14 cellular contexts compared by ENCODE assay signal in the genomic region with DNA sequence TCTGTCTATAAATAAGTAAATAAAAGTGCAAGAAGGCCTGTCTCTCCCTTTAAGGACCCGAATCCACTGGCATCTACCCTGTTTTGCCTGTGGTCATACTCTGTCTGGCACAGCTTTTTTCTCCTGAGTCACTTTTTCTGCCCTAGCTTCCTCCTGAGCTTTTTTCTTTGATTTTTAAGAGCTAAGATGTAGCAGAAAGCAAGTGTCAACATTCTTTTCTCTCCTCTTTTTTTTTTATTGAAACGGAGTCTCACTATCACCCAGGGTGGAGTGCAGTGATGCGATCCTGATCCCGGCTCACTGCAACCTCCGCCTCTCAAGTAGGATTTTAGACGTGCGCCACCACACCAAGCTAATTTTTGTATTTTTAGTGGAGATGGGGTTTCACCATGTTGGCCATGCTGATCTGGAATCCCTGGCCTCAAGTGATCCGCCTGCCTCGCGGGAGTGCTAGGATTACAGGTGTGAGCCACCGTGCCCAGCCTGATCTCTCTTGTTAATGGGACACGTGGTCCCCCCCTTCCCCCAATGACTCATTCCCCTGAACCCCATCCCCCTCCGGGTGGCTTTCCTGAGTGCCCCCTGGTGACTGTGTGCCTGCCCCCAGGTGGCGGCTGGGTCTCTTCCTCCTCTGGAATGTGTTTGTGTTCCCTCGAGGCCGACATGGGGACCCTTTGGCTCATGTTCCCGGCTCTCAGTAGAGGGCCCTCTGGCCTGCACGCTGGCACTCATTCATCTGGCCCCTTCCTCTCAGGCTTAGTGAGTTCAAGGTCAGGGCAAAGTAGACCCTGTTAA. TPM values are rescaled to one million over a fixed set of nuclear protein-coding genes. Genes with fewer than 3 reads are reported as not detected.
DNase-seq lines count a peak whose midpoint lies in the region; ATAC-seq and TF ChIP-seq lines count a peak whose summit lies in the region.
"Had no signal": no experiment of that assay in that cellular context is flagged by ENCODE, and none has a peak within 500 bp of the region (broad histone marks: within the 10 kb centered on the region; RNA-seq: fewer than 3 reads in every experiment).

No MANE protein-coding gene starts in this region.

- CTCF ChIA-PET in A673 (lab: Charles Lee), result no interaction called here

- H3K4me3 Mint-ChIP-seq in HFFc6, result no peak overlapping the region
- H3K4me3 Mint-ChIP-seq: stimulated activated naive CD8-positive, alpha-beta T cell treated with anti-CD3 and anti-CD28 coated beads, Interleukin-15, amount 100 ng/mL, for 72 hours had no signal

- peaks cover 23% of the 10 kb centered on the region for H3K36me3 Mint-ChIP-seq in HFFc6 (ENCODE audit: low read depth)

- H3K4me3 ChIP-seq in A673 (ENCODE audit: low read depth, low read length, poor library complexity, severe bottlenecking), result no peak overlapping the region
- H3K4me3 ChIP-seq: BLaER1 treated with 17β-estradiol and CSF1 and Interleukin-3, amounts not matched to agents 10 nM and 100 nM had no signal

- no peaks in the 10 kb centered on the region for H3K9me3 ChIP-seq in A673 (ENCODE audit: low read depth, low read length, poor library complexity, severe bottlenecking)
- H3K9me3 ChIP-seq: BLaER1 treated with 17β-estradiol and CSF1 and Interleukin-3, amounts not matched to agents 10 nM and 100 nM had no signal

- no peaks in the 10 kb centered on the region for H3K27me3 ChIP-seq in A673 (replicated peaks; ENCODE audit: insufficient read depth, low read depth, low read length, poor library complexity)
- H3K27me3 ChIP-seq: BLaER1 treated with 17β-estradiol and CSF1 and Interleukin-3, amounts not matched to agents 10 nM and 100 nM had no signal

- peaks cover 4% of the 10 kb centered on the region for H3K27me3 Mint-ChIP-seq in HFFc6 (ENCODE audit: insufficient read depth)
- H3K27me3 Mint-ChIP-seq: stimulated activated naive CD8-positive, alpha-beta T cell treated with anti-CD3 and anti-CD28 coated beads, Interleukin-15, amount 100 ng/mL, for 72 hours had no signal

- peak overlapping the region; percentile 48 for H3K27ac ChIP-seq in A673 (ENCODE audit: low read depth, low read length, poor library complexity, severe bottlenecking)
- H3K27ac ChIP-seq: BLaER1 treated with 17β-estradiol and CSF1 and Interleukin-3, amounts not matched to agents 10 nM and 100 nM had no signal

- H3K4me1 Mint-ChIP-seq in HFFc6 (ENCODE audit: low read depth), result no peaks in the 10 kb centered on the region; the same call in 1 of the 2 replicates

- TF ChIP-seq CTCF in A673 (conservative IDR thresholded peaks at IDR 0.05; ENCODE audit: low read depth, low read length) (no peak), HFFc6 (IDR thresholded peaks at IDR 0.05) (no peak; the same call in 1 of the 2 replicates)

- BruUV-seq in A673 (replicated peaks; lab: Mats Ljungman, UMichigan), result no TSS peak

- peaks cover 3% of the 10 kb centered on the region for H3K4me1 ChIP-seq in A673 (ENCODE audit: insufficient read depth, low read length, poor library complexity, severe bottlenecking)
- H3K4me1 ChIP-seq: BLaER1 treated with 17β-estradiol and CSF1 and Interleukin-3, amounts not matched to agents 10 nM and 100 nM had no signal

- no peaks in the 10 kb centered on the region for H3K9me3 Mint-ChIP-seq in HFFc6
- H3K9me3 Mint-ChIP-seq: stimulated activated naive CD8-positive, alpha-beta T cell treated with anti-CD3 and anti-CD28 coated beads, Interleukin-15, amount 100 ng/mL, for 72 hours had no signal

- POLR2A ChIA-PET in A673 (lab: Charles Lee; ENCODE audit: low non-redundant PET), result no interaction called here

- ATAC-seq in left cardiac atrium (peak; percentile 19 to 24), GM19035 (IDR thresholded peaks at IDR 0.05; ENCODE audit: unreplicated experiment) (no peak), HG03520 (IDR thresholded peaks at IDR 0.05; ENCODE audit: unreplicated experiment) (no peak)

- peaks cover 6% of the 10 kb centered on the region for H3K36me3 ChIP-seq in A673 (ENCODE audit: insufficient read depth, low read length, poor library complexity, severe bottlenecking)

- DNase-seq in A673 (ENCODE audit: low spot score) (peak; percentile 42), HFFc6 (no peak), left cardiac atrium (no peak), hepatic stellate cell (ENCODE audit: low spot score) (no peak)
- DNase-seq: activated effector memory CD4-positive, alpha-beta T cell treated with Interleukin-2 at 50 U/mL for 16 hours; GF-D8; NCI-H2171 treated with DMSO at 0.1 percent for 48 hours; stimulated activated CD4-positive, alpha-beta T cell treated with anti-CD3 and anti-CD28 coated beads, Interleukin-4, amount 100 ng/mL, for 4 hours; stimulated activated naive CD8-positive, alpha-beta T cell treated with anti-CD3 and anti-CD28 coated beads, Interleukin-15, amount 100 ng/mL, for 72 hours; SW 1271 had no signal

- intact Hi-C loops in A673 (cut with micrococcal nuclease; ENCODE audit: unreplicated experiment) (no loop called here), left cardiac atrium (cut with DNase I) (no loop called here)

- peak overlapping the region; percentile 61; the same call in 1 of the 2 replicates for H3K27ac Mint-ChIP-seq in HFFc6

RNA-seq across cellular contexts. Expression of a gene that starts 14.2 kb away (rescaled TPM):
- total RNA-seq in A673 (2021) (not detected in 2 replicates), left cardiac atrium (not detected)
- total RNA-seq in HFFc6 (2021; fragmentation: NEBNext Ultra II Directional; extraction: Animal tissue kit (Norgen Biotek cat#: 25700)), result not detected
- total RNA-seq: bronchial epithelial cell had no signal

RNA-seq across cellular contexts. Expression of a gene that starts 19.7 kb away (rescaled TPM):
- total RNA-seq in A673 (2021), result 22.6 and 36.5 TPM in 2 replicates
- 10 to 100 TPM; 22.8 to 28.5 (median 25.8) TPM for total RNA-seq in HFFc6 (2021; fragmentation: NEBNext Ultra II Directional; extraction: Animal tissue kit (Norgen Biotek cat#: 25700))
- 10 to 100 TPM; 15.4 to 16.0 TPM for total RNA-seq in left cardiac atrium

RNA-seq across cellular contexts. Expression of a gene that starts 37.6 kb away (rescaled TPM):
- total RNA-seq in A673 (2021) (39.4 and 40.7 TPM in 2 replicates), left cardiac atrium (10 to 100 TPM; 35.4 to 38.2 TPM)
- total RNA-seq in HFFc6 (2021; fragmentation: NEBNext Ultra II Directional; extraction: Animal tissue kit (Norgen Biotek cat#: 25700)), result 10 to 100 TPM; 30.7 to 44.6 (median 34.6) TPM

RNA-seq across cellular contexts. Expression of a gene that starts 37.8 kb away (rescaled TPM):
- total RNA-seq in A673 (2021) (2.4 and 2.8 TPM in 2 replicates), left cardiac atrium (1 to 10 TPM; 1.4 to 2.3 TPM)
- total RNA-seq in HFFc6 (2021; fragmentation: NEBNext Ultra II Directional; extraction: Animal tissue kit (Norgen Biotek cat#: 25700)), result 1 to 10 TPM; 1.6 to 2.3 (median 1.8) TPM

Comparison
In these comparisons a context has a peak if more than half of its experiments do, and no peak if none do; other contexts are left out.
1. ATAC-seq: peak in left cardiac atrium (2 of 2); none in GM19035 (single experiment) and HG03520 (single experiment).